20 cellular contexts compared by ENCODE assay signal in genomic region chr13:37023871-37024270, GRCh38. TPM values are rescaled to one million over a fixed set of nuclear protein-coding genes. Genes with fewer than 3 reads are reported as not detected.
DNase-seq lines count a peak whose midpoint lies in the region; ATAC-seq and TF ChIP-seq lines count a peak whose summit lies in the region.
"Had no signal": no experiment of that assay in that cellular context is flagged by ENCODE, and none has a peak within 500 bp of the region (broad histone marks: within the 10 kb centered on the region; RNA-seq: fewer than 3 reads in every experiment).

No MANE protein-coding gene starts in this region.

- H3K18ac ChIP-seq in IMR-90 (ENCODE audit: low read depth, low read length) = no peak overlapping the region

- ATAC-seq in IMR-90 (ENCODE audit: low read depth) (peak; percentile 61), memory B cell (ENCODE audit: low read depth) (no peak), GM18867 (IDR thresholded peaks at IDR 0.05; ENCODE audit: unreplicated experiment) (no peak)
- ATAC-seq: body of pancreas, gastrocnemius medialis, lower lobe of right lung had no signal

- no peak overlapping the region for H4K91ac ChIP-seq in IMR-90 (ENCODE audit: insufficient read depth, low read depth, low read length)

- H3K4me1 ChIP-seq in CD4-positive, alpha-beta memory T cell (ENCODE audit: insufficient read depth, low read length) = no peaks in the 10 kb centered on the region
- H3K4me1 ChIP-seq in IMR-90 (ENCODE audit: control insufficient read depth, insufficient read depth, low read length) = no peaks in the 10 kb centered on the region
- H3K4me1 ChIP-seq: body of pancreas, gastrocnemius medialis, lower lobe of right lung, neural progenitor cell, testis had no signal

- WGBS in IMR-90 (ENCODE audit: extremely low coverage in 2 of 2, insufficient read length in 1 of 2), 2 experiments = no CpG with 5 or more reads among the region's 1 CpG

- no peaks in the 10 kb centered on the region for H3K27me3 Mint-ChIP-seq in CD4-positive, alpha-beta memory T cell
- no peaks in the 10 kb centered on the region for H3K27me3 Mint-ChIP-seq in memory B cell

- intact Hi-C loops in CD4-positive, alpha-beta memory T cell (cut with micrococcal nuclease) = no loop called here
- intact Hi-C loops in IMR-90 (cut with micrococcal nuclease) = no loop called here

- H3K14ac ChIP-seq in IMR-90 (replicated peaks; ENCODE audit: low read depth, low read length) = no peak overlapping the region

- H3K56ac ChIP-seq in IMR-90 (ENCODE audit: extremely low read depth, insufficient read depth, low read length) = no peak overlapping the region

- no peak overlapping the region for H2AK5ac ChIP-seq in IMR-90 (ENCODE audit: low read depth, low read length)

- TF ChIP-seq CTCF in IMR-90 (conservative IDR thresholded peaks at IDR 0.05; ENCODE audit: low read depth, low read length) = no peak
- TF ChIP-seq CTCF in brain microvascular endothelial cell (IDR thresholded peaks at IDR 0.05; ENCODE audit: low read depth, low read length, missing control alignments) = no peak
- TF ChIP-seq CTCF in coronary artery (IDR thresholded peaks at IDR 0.05) = no peak

- H3K4me1 Mint-ChIP-seq in CD4-positive, alpha-beta memory T cell = peaks cover 0 to 2% (median under 1%) of the 10 kb centered on the region in 4 donors
- no peaks in the 10 kb centered on the region for H3K4me1 Mint-ChIP-seq in memory B cell
- H3K4me1 Mint-ChIP-seq: neural progenitor cell had no signal

- no peak overlapping the region for H2BK15ac ChIP-seq in IMR-90 (ENCODE audit: low read depth, low read length)

- H2AK9ac ChIP-seq in IMR-90 (replicated peaks; ENCODE audit: low read depth, low read length, poor library complexity) = no peak overlapping the region

- H3K36me3 ChIP-seq in CD4-positive, alpha-beta memory T cell (ENCODE audit: insufficient read depth, low read length) = peaks cover 56% of the 10 kb centered on the region
- H3K36me3 ChIP-seq in IMR-90 (ENCODE audit: control insufficient read depth, insufficient read depth, low read length) (peaks cover 29% of the 10 kb centered on the region), brain microvascular endothelial cell (replicated peaks) (peaks cover 45% of the 10 kb centered on the region)

- no peaks in the 10 kb centered on the region; the same call in 1 of the 2 replicates for H4K20me1 ChIP-seq in IMR-90 (ENCODE audit: insufficient read depth, low read length)

- H3K9me3 ChIP-seq in CD4-positive, alpha-beta memory T cell (ENCODE audit: control insufficient read depth in 1 of 2, low read length in 2 of 2) = no peaks in the 10 kb centered on the region
- no peaks in the 10 kb centered on the region for H3K9me3 ChIP-seq in IMR-90 (ENCODE audit: control insufficient read depth, insufficient read depth, low read length)
- H3K9me3 ChIP-seq: body of pancreas, gastrocnemius medialis, lower lobe of right lung, testis had no signal

- CTCF ChIA-PET in CD4-positive, alpha-beta memory T cell (lab: Charles Lee; ENCODE audit: partially characterized antibody) = interaction anchor here (1.0 to 1.3 kb wide), 3 partner anchors 10 to 24 kb away, joined by 3 to 7 read pairs (median 3); no protein-coding TSS in a partner anchor
- CTCF ChIA-PET in IMR-90 (lab: Yijun Ruan, JAX) = no interaction called here

- H2BK120ac ChIP-seq in IMR-90 (ENCODE audit: low read depth, low read length) = no peak overlapping the region

- BruUV-seq in IMR-90 (replicated peaks; lab: Mats Ljungman, UMichigan) = no TSS peak

- no peak overlapping the region for H4K5ac ChIP-seq in IMR-90 (ENCODE audit: low read depth, low read length)

- H3K27ac ChIP-seq in CD4-positive, alpha-beta memory T cell (ENCODE audit: low read depth, low read length) = no peak overlapping the region
- H3K27ac ChIP-seq in IMR-90 (ENCODE audit: insufficient read depth, low read length) (no peak overlapping the region), brain microvascular endothelial cell (no peak overlapping the region), coronary artery (no peak overlapping the region)
- H3K27ac ChIP-seq: body of pancreas, gastrocnemius medialis, lower lobe of right lung, neural progenitor cell, testis, VCaP had no signal

- no peak overlapping the region for H2AFZ ChIP-seq in IMR-90 (replicated peaks; ENCODE audit: low read length, poor library complexity)
- H2AFZ ChIP-seq: neural progenitor cell had no signal

- dilution Hi-C loops in IMR-90 (cut with HindIII; ENCODE audit: low sequenced_read_pairs, unreplicated experiment) = no loop called here

- DNase-seq in CD4-positive, alpha-beta memory T cell = no peak
- DNase-seq in IMR-90 = peak; percentile 70
- DNase-seq in brain microvascular endothelial cell = peak; percentile 22
- DNase-seq in memory B cell (ENCODE audit: low spot score in 2 of 2) = no peak
- DNase-seq in SKM-1 (lab: John Stamatoyannopoulos, UW; ENCODE audit: unreplicated experiment) = no peak
- no peak for DNase-seq in coronary artery (ENCODE audit: low spot score)
- no peak for DNase-seq in effector CD4-positive, alpha-beta T cell
- DNase-seq: body of pancreas; C1 segment of cervical spinal cord; DMS53; effector CD8-positive, alpha-beta T cell; gastrocnemius medialis; lower lobe of right lung; NCI-H1930; NCI-H524 treated with DMSO at 0.1 percent for 48 hours; stimulated activated CD4-positive, alpha-beta T cell treated with anti-CD3 and anti-CD28 coated beads, Interleukin-2, amount 100 ng/mL, for 24 hours; testis had no signal

- POLR2A ChIA-PET in CD4-positive, alpha-beta memory T cell (lab: Charles Lee; ENCODE audit: partially characterized antibody) = no interaction called here
- POLR2A ChIA-PET in IMR-90 (lab: Charles Lee; ENCODE audit: unreplicated experiment) = no interaction called here

- H2BK20ac ChIP-seq in IMR-90 (ENCODE audit: low read depth, low read length) = no peak overlapping the region

- H3K4me2 ChIP-seq in IMR-90 (ENCODE audit: low read depth, low read length) = no peak overlapping the region
- H3K4me2 ChIP-seq: neural progenitor cell had no signal

- TF ChIP-seq RAD21 in IMR-90 (IDR thresholded peaks at IDR 0.05; ENCODE audit: low read length) = no peak

- no peak overlapping the region for H3K23ac ChIP-seq in IMR-90 (ENCODE audit: low read depth, low read length)

- peaks cover 36 to 55% of the 10 kb centered on the region in 2 donors for H3K36me3 Mint-ChIP-seq in CD4-positive, alpha-beta memory T cell
- peaks cover 17% of the 10 kb centered on the region for H3K36me3 Mint-ChIP-seq in memory B cell

- H3K9me1 ChIP-seq in IMR-90 (ENCODE audit: insufficient read depth, low read length) = no peaks in the 10 kb centered on the region

- peak overlapping the region in 4 of 7 donors; percentile 0 to 79 (median 26) for H3K27ac Mint-ChIP-seq in CD4-positive, alpha-beta memory T cell
- H3K27ac Mint-ChIP-seq in memory B cell = peak overlapping the region; percentile 40
- H3K27ac Mint-ChIP-seq: neural progenitor cell had no signal

- no peak overlapping the region for H3K4me3 Mint-ChIP-seq in CD4-positive, alpha-beta memory T cell
- no peak overlapping the region for H3K4me3 Mint-ChIP-seq in memory B cell
- H3K4me3 Mint-ChIP-seq: neural progenitor cell had no signal

- H3K9ac ChIP-seq in IMR-90 (ENCODE audit: low read depth, low read length) = no peak overlapping the region
- H3K9ac ChIP-seq: neural progenitor cell had no signal

- no peak overlapping the region for H3K4me3 ChIP-seq in CD4-positive, alpha-beta memory T cell (ENCODE audit: low read length in 2 of 2)
- H3K4me3 ChIP-seq in IMR-90 (ENCODE audit: insufficient read depth, low read depth, low read length) (no peak overlapping the region), brain microvascular endothelial cell (ENCODE audit: low read depth, low read length) (no peak overlapping the region), coronary artery (no peak overlapping the region)
- H3K4me3 ChIP-seq: body of pancreas, gastrocnemius medialis, lower lobe of right lung, neural progenitor cell, testis had no signal

- H3K79me1 ChIP-seq in IMR-90 (ENCODE audit: low read depth in 1 of 2, low read length in 2 of 2) = peaks cover 4 to 7% of the 10 kb centered on the region in 2 experiments; a peak in 3 of 4 replicates

- no peaks in the 10 kb centered on the region for H3K9me3 Mint-ChIP-seq in CD4-positive, alpha-beta memory T cell
- H3K9me3 Mint-ChIP-seq in memory B cell = no peaks in the 10 kb centered on the region
- H3K9me3 Mint-ChIP-seq: neural progenitor cell had no signal

- H3K27me3 ChIP-seq in CD4-positive, alpha-beta memory T cell (ENCODE audit: insufficient read depth, low read length) = no peaks in the 10 kb centered on the region
- H3K27me3 ChIP-seq in IMR-90 (ENCODE audit: control insufficient read depth, insufficient read depth, low read length) (no peaks in the 10 kb centered on the region), brain microvascular endothelial cell (replicated peaks) (no peaks in the 10 kb centered on the region)
- H3K27me3 ChIP-seq: body of pancreas, gastrocnemius medialis, neural progenitor cell, testis had no signal

- no peak overlapping the region for H4K8ac ChIP-seq in IMR-90 (ENCODE audit: low read depth in 2 of 2, low read length in 2 of 2)

- H2BK5ac ChIP-seq in IMR-90 (ENCODE audit: low read depth, low read length, poor library complexity, severe bottlenecking) = no peak overlapping the region

- TF ChIP-seq POLR2A in IMR-90 (IDR thresholded peaks at IDR 0.05; ENCODE audit: low read depth, low read length) = no peak

- H3K4ac ChIP-seq in IMR-90 (ENCODE audit: low read depth, low read length) = no peak overlapping the region

- in situ Hi-C loops in IMR-90 (cut with MboI; ENCODE audit: low sequenced_read_pairs) = no loop called here
- in situ Hi-C loops in brain microvascular endothelial cell (cut with HindIII; ENCODE audit: low pct_ligation_motif_present, low sequenced_read_pairs) = no loop called here

RNA-seq across cellular contexts. Expression of gene EXOSC8, which starts 23.3 kb away (rescaled TPM):
- 10 to 100 TPM; 71.4 to 75.3 TPM for total RNA-seq in CD4-positive, alpha-beta memory T cell
- polyA plus RNA-seq in CD4-positive, alpha-beta memory T cell = 100 to 1,000 TPM in 1 of 2 donors, 10 to 100 TPM in 1; 64.3 to 103 TPM
- total RNA-seq in IMR-90 (2012; rRNA removed) = 29.8 and 31.7 TPM in 2 replicates
- polyA plus RNA-seq in IMR-90 (2012; rRNA removed) = 34.0 and 40.1 TPM in 2 replicates
- polyA plus RNA-seq in IMR-90 (2012; cell fraction: cytosol; rRNA removed) = 4.4 and 8.5 TPM in 2 replicates
- polyA plus RNA-seq in IMR-90 (2012; cell fraction: nucleus; rRNA removed; ENCODE audit: low replicate concordance) = 6.5 and 39.2 TPM in 2 replicates

RNA-seq across cellular contexts. Expression of gene ALG5, which starts 24.7 kb away (rescaled TPM):
- total RNA-seq in CD4-positive, alpha-beta memory T cell = 10 to 100 TPM; 23.3 to 25.5 TPM
- polyA plus RNA-seq in CD4-positive, alpha-beta memory T cell = 100 to 1,000 TPM in 1 of 2 donors, 10 to 100 TPM in 1; 74.4 to 116 TPM
- total RNA-seq in IMR-90 (2012; rRNA removed) = 19.4 and 29.4 TPM in 2 replicates
- polyA plus RNA-seq in IMR-90 (2012; rRNA removed) = 20.4 and 21.9 TPM in 2 replicates
- polyA plus RNA-seq in IMR-90 (2012; cell fraction: cytosol; rRNA removed) = 6.6 and 7.5 TPM in 2 replicates
- polyA plus RNA-seq in IMR-90 (2012; cell fraction: nucleus; rRNA removed; ENCODE audit: low replicate concordance) = 2.3 and 14.2 TPM in 2 replicates

RNA-seq across cellular contexts. Expression of gene SUPT20H, which starts 35.6 kb away (rescaled TPM):
- 100 to 1,000 TPM; 104 to 105 TPM for total RNA-seq in CD4-positive, alpha-beta memory T cell
- 10 to 100 TPM; 59.9 to 66.2 TPM for polyA plus RNA-seq in CD4-positive, alpha-beta memory T cell
- total RNA-seq in IMR-90 (2012; rRNA removed) = 44.4 and 46.6 TPM in 2 replicates
- 49.5 and 55.1 TPM in 2 replicates for polyA plus RNA-seq in IMR-90 (2012; rRNA removed)
- 12.8 and 16.2 TPM in 2 replicates for polyA plus RNA-seq in IMR-90 (2012; cell fraction: cytosol; rRNA removed)
- 24.5 and 102 TPM in 2 replicates for polyA plus RNA-seq in IMR-90 (2012; cell fraction: nucleus; rRNA removed; ENCODE audit: low replicate concordance)

Comparison
In these comparisons a context has a peak if more than half of its experiments do, and no peak if none do; other contexts are left out.
1. DNase-seq: peak in IMR-90 (single experiment) and brain microvascular endothelial cell (single experiment); none in CD4-positive, alpha-beta memory T cell (0 of 5), memory B cell (0 of 2), SKM-1 (single experiment), coronary artery (single experiment) and effector CD4-positive, alpha-beta T cell (single experiment).